ENCODE assay signal across 18 cellular contexts in genomic region chr11:7573193-7573557, GRCh38. TPM values are rescaled to one million over a fixed set of nuclear protein-coding genes. Genes with fewer than 3 reads are reported as not detected.
A peak's percentile ranks its signal among the peaks of the same experiment; 100 is the strongest.
DNase-seq lines count a peak whose midpoint lies in the region; ATAC-seq and TF ChIP-seq lines count a peak whose summit lies in the region.
"Had no signal": no experiment of that assay in that cellular context is flagged by ENCODE, and none has a peak within 500 bp of the region (broad histone marks: within the 10 kb centered on the region; RNA-seq: fewer than 3 reads in every experiment).

No MANE protein-coding gene starts in this region.

- H3K4me3 ChIP-seq in adipocyte (ENCODE audit: low read length): no peak overlapping the region
- no peak overlapping the region for H3K4me3 ChIP-seq in fibroblast of pulmonary artery (replicated peaks; ENCODE audit: low read depth, low read length)
- H3K4me3 ChIP-seq: left lung had no signal

- H3K36me3 ChIP-seq in adipocyte (ENCODE audit: control insufficient read depth, insufficient read depth, low read length, severe bottlenecking): peaks cover 4% of the 10 kb centered on the region
- H3K36me3 ChIP-seq: left lung had no signal

- H3K9me3 Mint-ChIP-seq in osteocyte (ENCODE audit: unreplicated experiment): no peaks in the 10 kb centered on the region
- H3K9me3 Mint-ChIP-seq: activated CD4-positive, alpha-beta T cell treated with anti-CD3 and anti-CD28 coated beads, Interleukin-2, amount 10 ng/mL, durations not matched to agents 7 days and 5 days had no signal

- peaks cover 61% of the 10 kb centered on the region for H3K4me1 ChIP-seq in adipocyte (ENCODE audit: control insufficient read depth, insufficient read depth, low read length)

- H3K4me3 Mint-ChIP-seq in osteocyte (ENCODE audit: unreplicated experiment): no peak overlapping the region
- H3K4me3 Mint-ChIP-seq: activated CD4-positive, alpha-beta T cell treated with anti-CD3 and anti-CD28 coated beads, Interleukin-2, amount 10 ng/mL, durations not matched to agents 7 days and 5 days; CD4-positive, alpha-beta memory T cell had no signal

- no peaks in the 10 kb centered on the region for H3K36me3 Mint-ChIP-seq in osteocyte (ENCODE audit: unreplicated experiment)

- H3K27me3 ChIP-seq in adipocyte (replicated peaks; ENCODE audit: control insufficient read depth, insufficient read depth, low read length): no peaks in the 10 kb centered on the region

- no peak for ATAC-seq in HG02798 (IDR thresholded peaks at IDR 0.05; ENCODE audit: poor library complexity, unreplicated experiment)
- no peak for ATAC-seq in GM18907 (IDR thresholded peaks at IDR 0.05; ENCODE audit: unreplicated experiment)
- ATAC-seq: Right ventricle myocardium inferior had no signal

- H3K27ac Mint-ChIP-seq in osteocyte (ENCODE audit: unreplicated experiment): peak overlapping the region; percentile 79
- H3K27ac Mint-ChIP-seq: activated CD4-positive, alpha-beta T cell treated with anti-CD3 and anti-CD28 coated beads, Interleukin-2, amount 10 ng/mL, durations not matched to agents 7 days and 5 days; CD4-positive, alpha-beta memory T cell had no signal

- TF ChIP-seq CTCF in fibroblast of pulmonary artery (IDR thresholded peaks at IDR 0.05; ENCODE audit: low read length, missing control alignments) (no peak), osteocyte (IDR thresholded peaks at IDR 0.05) (no peak)

- peaks cover 4% of the 10 kb centered on the region for H3K9me3 ChIP-seq in adipocyte (ENCODE audit: control insufficient read depth, low read length)
- H3K9me3 ChIP-seq: left lung had no signal

- H3K27me3 Mint-ChIP-seq in osteocyte (ENCODE audit: unreplicated experiment): no peaks in the 10 kb centered on the region

- peak overlapping the region; percentile 56 for H3K9ac ChIP-seq in adipocyte (ENCODE audit: low read length)
- H3K9ac ChIP-seq: KMS-11 had no signal

- peak; percentile 51 for DNase-seq in AG08395 (ENCODE audit: low spot score)
- DNase-seq in adipocyte (ENCODE audit: low read depth): peak; percentile 50
- DNase-seq in fibroblast of pulmonary artery (ENCODE audit: low read depth): peak; percentile 25
- no peak for DNase-seq in osteocyte (ENCODE audit: extremely low spot score, unreplicated experiment)
- no peak for DNase-seq in NOMO-1 (lab: John Stamatoyannopoulos, UW; ENCODE audit: unreplicated experiment in 2 of 2)
- no peak for DNase-seq in activated CD4-positive, alpha-beta T cell treated with anti-CD3 and anti-CD28 coated beads, Interleukin-2, amount 50 U/mL, for 1 hour
- DNase-seq: activated CD4-positive, alpha-beta T cell treated with anti-CD3 and anti-CD28 coated beads, Interleukin-2, amount 10 ng/mL, durations not matched to agents 7 days and 5 days; activated gamma-delta T cell treated with Interleukin-2 at 50 U/mL for 16 hours; amygdala; CD4-positive, alpha-beta memory T cell; DND-41; left lung; NCI-H1092; NCI-H2081 treated with DMSO at 0.1 percent for 48 hours had no signal

- peaks cover 62% of the 10 kb centered on the region for H3K4me1 Mint-ChIP-seq in osteocyte (ENCODE audit: unreplicated experiment)

RNA-seq across cellular contexts. Expression of gene PPFIBP2, which starts 59.4 kb away (rescaled TPM):
- 72.6 and 74.1 TPM in 2 replicates for total RNA-seq in osteocyte

Comparison
In these comparisons a context has a peak if more than half of its experiments do, and no peak if none do; other contexts are left out.
1. DNase-seq: peak in AG08395 (single experiment), adipocyte (single experiment) and fibroblast of pulmonary artery (single experiment); none in osteocyte (single experiment), NOMO-1 (0 of 2) and activated CD4-positive, alpha-beta T cell treated with anti-CD3 and anti-CD28 coated beads, Interleukin-2, amount 50 U/mL, for 1 hour (single experiment).